ENCODE assay signal across 9 cellular contexts in the genomic region with DNA sequence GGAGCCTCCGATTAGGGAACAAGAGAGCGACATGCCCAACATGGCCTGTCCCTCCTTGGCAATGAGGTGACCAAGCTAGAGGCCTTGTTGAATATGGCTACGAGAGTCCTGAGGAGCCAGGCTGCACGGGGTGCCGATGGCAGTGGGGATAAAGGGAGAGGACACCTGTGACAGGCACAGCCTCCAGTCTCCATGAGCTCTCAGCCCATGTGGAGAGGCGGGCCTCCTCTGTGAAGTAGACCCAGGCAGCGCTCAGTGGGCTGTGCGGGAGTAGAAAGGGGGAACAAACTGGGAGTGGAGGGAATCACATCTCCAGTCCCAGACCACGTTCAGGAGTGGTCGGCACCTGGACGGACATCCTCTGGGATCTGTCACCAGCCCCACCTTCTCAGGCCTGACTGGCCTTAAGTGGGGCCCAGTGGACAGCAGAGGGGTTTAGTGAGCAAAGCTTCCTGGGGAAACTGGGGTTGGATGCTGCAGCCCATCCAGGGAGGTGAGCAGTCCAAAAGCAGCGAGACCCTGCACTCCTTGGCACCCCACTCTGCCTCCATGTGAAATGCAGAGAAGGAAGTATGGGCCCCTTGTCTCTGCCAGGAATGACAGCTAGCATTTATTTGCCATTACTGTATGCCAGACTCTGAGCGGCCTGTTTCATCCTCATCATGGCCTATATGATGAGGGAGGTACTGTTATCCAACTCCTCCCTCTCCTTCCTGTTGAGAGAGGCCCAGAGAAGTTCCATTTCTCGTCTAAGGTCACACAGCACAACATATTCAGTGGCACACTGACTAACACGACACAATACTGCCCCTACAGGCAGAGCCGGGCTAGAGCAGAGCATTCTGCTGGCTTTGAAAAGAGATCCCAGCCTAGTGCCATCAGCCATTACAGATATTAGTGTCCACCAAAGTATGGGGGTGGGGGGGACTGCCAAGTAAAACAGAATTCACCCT. TPM values are rescaled to one million over a fixed set of nuclear protein-coding genes. Genes with fewer than 3 reads are reported as not detected.
DNase-seq lines count a peak whose midpoint lies in the region; ATAC-seq and TF ChIP-seq lines count a peak whose summit lies in the region.
"Had no signal": no experiment of that assay in that cellular context is flagged by ENCODE, and none has a peak within 500 bp of the region (broad histone marks: within the 10 kb centered on the region; RNA-seq: fewer than 3 reads in every experiment).

No MANE protein-coding gene starts in this region.

- TF ChIP-seq CTCF in BE2C (IDR thresholded peaks at IDR 0.05; ENCODE audit: low read depth, low read length) = peak; percentile 87
- peak; percentile 73 for TF ChIP-seq CTCF in activated CD8-positive, alpha-beta T cell treated with anti-CD3 and anti-CD28 coated beads for 36 hours (IDR thresholded peaks at IDR 0.05)
- TF ChIP-seq CTCF in epithelial cell of esophagus (IDR thresholded peaks at IDR 0.05; ENCODE audit: insufficient read depth, low read depth, low read length, missing control alignments) = peak; percentile 85

- H3K4me3 Mint-ChIP-seq in activated CD8-positive, alpha-beta T cell treated with anti-CD3 and anti-CD28 coated beads for 36 hours = no peak overlapping the region

- POLR2A ChIA-PET in activated CD8-positive, alpha-beta T cell treated with anti-CD3 and anti-CD28 coated beads for 36 hours (lab: Charles Lee) = interaction anchor here (0.7 to 1.5 kb wide), 3 partner anchors 32 to 70 kb away, joined by 3 to 4 read pairs (median 3); no protein-coding TSS in a partner anchor

- H3K36me3 ChIP-seq in BE2C (no peaks in the 10 kb centered on the region), mucosa of rectum (ENCODE audit: control insufficient read depth in 2 of 2, insufficient read depth in 2 of 2, low read length in 2 of 2) (no peaks in the 10 kb centered on the region)

- H3K27ac Mint-ChIP-seq in activated CD8-positive, alpha-beta T cell treated with anti-CD3 and anti-CD28 coated beads for 36 hours = no peak overlapping the region

- peaks cover 11% of the 10 kb centered on the region for H3K27me3 Mint-ChIP-seq in activated CD8-positive, alpha-beta T cell treated with anti-CD3 and anti-CD28 coated beads for 36 hours

- H3K4me1 Mint-ChIP-seq in activated CD8-positive, alpha-beta T cell treated with anti-CD3 and anti-CD28 coated beads for 36 hours (ENCODE audit: low read depth) = peaks cover 9% of the 10 kb centered on the region

- H3K9ac ChIP-seq in mucosa of rectum (ENCODE audit: low read depth in 1 of 2, low read length in 2 of 2) = no peak overlapping the region

- no peaks in the 10 kb centered on the region for H3K9me3 Mint-ChIP-seq in activated CD8-positive, alpha-beta T cell treated with anti-CD3 and anti-CD28 coated beads for 36 hours

- peak; percentile 73 for DNase-seq in BE2C
- peak; percentile 71 for DNase-seq in NCI-H69 (lab: John Stamatoyannopoulos, UW)
- DNase-seq in activated CD8-positive, alpha-beta T cell treated with anti-CD3 and anti-CD28 coated beads for 36 hours = peak; percentile 88
- DNase-seq in epithelial cell of esophagus (ENCODE audit: low read depth) = peak; percentile 69
- DNase-seq in stimulated activated CD8-positive, alpha-beta memory T cell treated with anti-CD3 and anti-CD28 coated beads, Interleukin-7, amount 100 ng/mL, for 4 hours (ENCODE audit: low read depth in 2 of 2) = peak; percentile 12

- no peaks in the 10 kb centered on the region for H3K36me3 Mint-ChIP-seq in activated CD8-positive, alpha-beta T cell treated with anti-CD3 and anti-CD28 coated beads for 36 hours (ENCODE audit: low read depth)
- H3K36me3 Mint-ChIP-seq: IgD-negative memory B cell had no signal

- H3K27ac ChIP-seq in mucosa of rectum (ENCODE audit: low read depth in 2 of 2, low read length in 2 of 2) = peak overlapping the region; percentile 41 to 60

- ATAC-seq in GM21423 (IDR thresholded peaks at IDR 0.05; ENCODE audit: unreplicated experiment) (peak; percentile 59), HG02870 (IDR thresholded peaks at IDR 0.05; ENCODE audit: unreplicated experiment) (no peak)
- ATAC-seq in activated CD8-positive, alpha-beta T cell treated with anti-CD3 and anti-CD28 coated beads for 36 hours = peak; percentile 94

- peaks cover 4% of the 10 kb centered on the region; the same call in 1 of the 2 replicates for H3K27me3 ChIP-seq in BE2C
- no peaks in the 10 kb centered on the region for H3K27me3 ChIP-seq in mucosa of rectum (ENCODE audit: control insufficient read depth in 2 of 2, insufficient read depth in 2 of 2, low read length in 2 of 2)

- no peaks in the 10 kb centered on the region for H3K9me3 ChIP-seq in BE2C
- no peaks in the 10 kb centered on the region for H3K9me3 ChIP-seq in mucosa of rectum (ENCODE audit: control insufficient read depth in 2 of 2, low read length in 2 of 2)

- intact Hi-C loops in activated CD8-positive, alpha-beta T cell treated with anti-CD3 and anti-CD28 coated beads for 36 hours (cut with micrococcal nuclease) = loop anchor here (2.0 kb wide), 1 partner anchor 65 kb away; no protein-coding TSS in a partner anchor

- H3K4me1 ChIP-seq in BE2C = peaks cover 7% of the 10 kb centered on the region
- H3K4me1 ChIP-seq in mucosa of rectum (ENCODE audit: control insufficient read depth in 2 of 2, insufficient read depth in 2 of 2, low read length in 2 of 2) = peaks cover 10 to 11% of the 10 kb centered on the region in 2 donors

- CTCF ChIA-PET in activated CD8-positive, alpha-beta T cell treated with anti-CD3 and anti-CD28 coated beads for 36 hours (lab: Charles Lee) = interaction anchor here (0.8 to 13.4 kb wide), 17 partner anchors 12 to 175 kb away, joined by 3 to 209 read pairs (median 5); partner anchors contain the start of genes COL1A1 and PDK2

- H3K4me3 ChIP-seq in BE2C (ENCODE audit: low read depth, low read length) (no peak overlapping the region), epithelial cell of esophagus (ENCODE audit: low read length) (no peak overlapping the region), mucosa of rectum (ENCODE audit: low read length in 2 of 2) (no peak overlapping the region)

RNA-seq across cellular contexts. Expression of gene TMEM92, which starts 4.5 kb away (rescaled TPM):
- polyA plus RNA-seq in BE2C (2012; ENCODE audit: insufficient read depth, insufficient read length, low read depth) = not detected
- not detected for total RNA-seq in activated CD8-positive, alpha-beta T cell treated with anti-CD3 and anti-CD28 coated beads for 36 hours
- polyA plus RNA-seq: IgD-negative memory B cell had no signal

Comparison
In these comparisons a context has a peak if more than half of its experiments do, and no peak if none do; other contexts are left out.
1. DNase-seq: peak in every context shown above with its lines; median percentile 88 in activated CD8-positive, alpha-beta T cell treated with anti-CD3 and anti-CD28 coated beads for 36 hours; 73 in BE2C; 71 in NCI-H69; 69 in epithelial cell of esophagus; 12 in stimulated activated CD8-positive, alpha-beta memory T cell treated with anti-CD3 and anti-CD28 coated beads, Interleukin-7, amount 100 ng/mL, for 4 hours.